ENCODE assay signal across 14 cellular contexts in the genomic region with DNA sequence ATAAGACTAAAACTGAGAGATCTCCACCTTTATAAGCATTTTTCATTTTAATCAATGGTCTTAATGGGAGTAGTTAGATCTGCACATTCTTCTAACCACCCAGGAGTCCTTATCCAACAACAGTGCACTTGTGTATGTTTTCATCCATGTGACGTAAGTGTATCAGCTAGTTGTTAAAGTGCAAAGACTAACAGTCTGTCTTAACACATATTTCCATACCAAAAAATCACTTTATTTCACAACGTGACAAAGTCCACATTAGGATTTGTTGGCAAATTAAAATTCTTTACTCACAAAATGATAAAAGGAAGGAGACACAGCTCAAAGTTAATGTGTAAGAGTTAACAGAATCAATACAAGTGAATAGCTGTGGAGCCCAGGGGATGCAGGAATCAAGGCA. TPM values are rescaled to one million over a fixed set of nuclear protein-coding genes. Genes with fewer than 3 reads are reported as not detected.
DNase-seq lines count a peak whose midpoint lies in the region; ATAC-seq and TF ChIP-seq lines count a peak whose summit lies in the region.
"Had no signal": no experiment of that assay in that cellular context is flagged by ENCODE, and none has a peak within 500 bp of the region (broad histone marks: within the 10 kb centered on the region; RNA-seq: fewer than 3 reads in every experiment).

No MANE protein-coding gene starts in this region.

- peaks cover 21% of the 10 kb centered on the region for H3K36me3 Mint-ChIP-seq in activated CD8-positive, alpha-beta memory T cell treated with anti-CD3 and anti-CD28 coated beads, Interleukin-2, amount 10 ng/mL, durations not matched to agents 7 days and 5 days
- peaks cover 19% of the 10 kb centered on the region for H3K36me3 Mint-ChIP-seq in stimulated activated effector memory CD8-positive, alpha-beta T cell treated with anti-CD3 and anti-CD28 coated beads, Interleukin-12 subunit alpha, Interleukin-12 subunit beta, amount 100 ng/mL, for 72 hours

- H3K4me1 ChIP-seq in esophagus muscularis mucosa (peaks cover 22 to 56% (median 51%) of the 10 kb centered on the region in 4 donors), A673 (ENCODE audit: insufficient read depth, low read length, poor library complexity, severe bottlenecking) (peaks cover 18% of the 10 kb centered on the region)

- CTCF ChIA-PET in activated CD8-positive, alpha-beta memory T cell treated with anti-CD3 and anti-CD28 coated beads, Interleukin-2, amount 10 ng/mL, durations not matched to agents 7 days and 5 days (lab: Charles Lee): interaction anchor here (0.6 kb wide), 1 partner anchor 831 kb away, joined by 3 read pairs; no protein-coding TSS in a partner anchor
- CTCF ChIA-PET in A673 (lab: Charles Lee): no interaction called here

- H3K9me3 ChIP-seq in esophagus muscularis mucosa (no peaks in the 10 kb centered on the region), A673 (ENCODE audit: low read depth, low read length, poor library complexity, severe bottlenecking) (no peaks in the 10 kb centered on the region)
- H3K9me3 ChIP-seq: SJSA1, spleen had no signal

- intact Hi-C loops in esophagus muscularis mucosa (cut with DNase I): loop anchor here (10.0 kb wide), 1 partner anchor 653 kb away; a partner anchor contains a TSS
- intact Hi-C loops in A673 (cut with micrococcal nuclease; ENCODE audit: unreplicated experiment): no loop called here

- H3K4me1 Mint-ChIP-seq in activated CD8-positive, alpha-beta memory T cell treated with anti-CD3 and anti-CD28 coated beads, Interleukin-2, amount 10 ng/mL, durations not matched to agents 7 days and 5 days: peaks cover 41% of the 10 kb centered on the region
- H3K4me1 Mint-ChIP-seq in stimulated activated effector memory CD8-positive, alpha-beta T cell treated with anti-CD3 and anti-CD28 coated beads, Interleukin-12 subunit alpha, Interleukin-12 subunit beta, amount 100 ng/mL, for 72 hours: peaks cover 17% of the 10 kb centered on the region

- peak overlapping the region; percentile 98 for H3K27ac Mint-ChIP-seq in activated CD8-positive, alpha-beta memory T cell treated with anti-CD3 and anti-CD28 coated beads, Interleukin-2, amount 10 ng/mL, durations not matched to agents 7 days and 5 days
- no peak overlapping the region for H3K27ac Mint-ChIP-seq in stimulated activated effector memory CD8-positive, alpha-beta T cell treated with anti-CD3 and anti-CD28 coated beads, Interleukin-12 subunit alpha, Interleukin-12 subunit beta, amount 100 ng/mL, for 72 hours
- H3K27ac Mint-ChIP-seq: effector memory CD8-positive, alpha-beta T cell had no signal

- POLR2A ChIA-PET in A673 (lab: Charles Lee; ENCODE audit: low non-redundant PET): no interaction called here

- peak overlapping the region; percentile 91 for H3K4me3 Mint-ChIP-seq in activated CD8-positive, alpha-beta memory T cell treated with anti-CD3 and anti-CD28 coated beads, Interleukin-2, amount 10 ng/mL, durations not matched to agents 7 days and 5 days
- peak overlapping the region; percentile 92 for H3K4me3 Mint-ChIP-seq in stimulated activated effector memory CD8-positive, alpha-beta T cell treated with anti-CD3 and anti-CD28 coated beads, Interleukin-12 subunit alpha, Interleukin-12 subunit beta, amount 100 ng/mL, for 72 hours

- no TSS peak for BruUV-seq in A673 (replicated peaks; lab: Mats Ljungman, UMichigan)

- TF ChIP-seq CTCF in esophagus muscularis mucosa (IDR thresholded peaks at IDR 0.05) (no peak), A673 (conservative IDR thresholded peaks at IDR 0.05; ENCODE audit: low read depth, low read length) (no peak)

- H3K27me3 ChIP-seq in esophagus muscularis mucosa (no peaks in the 10 kb centered on the region), A673 (replicated peaks; ENCODE audit: insufficient read depth, low read depth, low read length, poor library complexity) (no peaks in the 10 kb centered on the region)
- H3K27me3 ChIP-seq: SJSA1, spleen had no signal

- peak overlapping the region; percentile 90 to 94 (median 93) for H3K27ac ChIP-seq in esophagus muscularis mucosa (replicated peaks in 1 of 4)
- no peak overlapping the region for H3K27ac ChIP-seq in A673 (ENCODE audit: low read depth, low read length, poor library complexity, severe bottlenecking)
- H3K27ac ChIP-seq: SJSA1 had no signal

- H3K36me3 ChIP-seq in esophagus muscularis mucosa (no peaks in the 10 kb centered on the region), A673 (ENCODE audit: insufficient read depth, low read length, poor library complexity, severe bottlenecking) (peaks cover 11% of the 10 kb centered on the region)
- H3K36me3 ChIP-seq: spleen had no signal

- peak overlapping the region in 3 of 4 donors; percentile 44 to 90 (median 48) for H3K4me3 ChIP-seq in esophagus muscularis mucosa
- no peak overlapping the region for H3K4me3 ChIP-seq in A673 (ENCODE audit: low read depth, low read length, poor library complexity, severe bottlenecking)

- peaks cover 9% of the 10 kb centered on the region for H3K27me3 Mint-ChIP-seq in activated CD8-positive, alpha-beta memory T cell treated with anti-CD3 and anti-CD28 coated beads, Interleukin-2, amount 10 ng/mL, durations not matched to agents 7 days and 5 days

- no peak for ATAC-seq in activated CD8-positive, alpha-beta memory T cell treated with anti-CD3 and anti-CD28 coated beads, Interleukin-2, amount 10 ng/mL, durations not matched to agents 7 days and 5 days
- ATAC-seq in stimulated activated effector memory CD8-positive, alpha-beta T cell treated with anti-CD3 and anti-CD28 coated beads, Interleukin-12 subunit alpha, Interleukin-12 subunit beta, amount 100 ng/mL, for 72 hours: no peak
- ATAC-seq in GM21526 (IDR thresholded peaks at IDR 0.05; ENCODE audit: low FRiP score, unreplicated experiment): no peak
- ATAC-seq: effector memory CD8-positive, alpha-beta T cell had no signal

- no peaks in the 10 kb centered on the region for H3K9me3 Mint-ChIP-seq in activated CD8-positive, alpha-beta memory T cell treated with anti-CD3 and anti-CD28 coated beads, Interleukin-2, amount 10 ng/mL, durations not matched to agents 7 days and 5 days (ENCODE audit: low read depth)
- H3K9me3 Mint-ChIP-seq in stimulated activated effector memory CD8-positive, alpha-beta T cell treated with anti-CD3 and anti-CD28 coated beads, Interleukin-12 subunit alpha, Interleukin-12 subunit beta, amount 100 ng/mL, for 72 hours: no peaks in the 10 kb centered on the region
- H3K9me3 Mint-ChIP-seq: effector memory CD8-positive, alpha-beta T cell had no signal

- 33% methylated on average over 2 of the region's 2 CpGs for WGBS in esophagus muscularis mucosa

- no peak for DNase-seq in activated CD8-positive, alpha-beta memory T cell treated with anti-CD3 and anti-CD28 coated beads, Interleukin-2, amount 10 ng/mL, durations not matched to agents 7 days and 5 days
- no peak for DNase-seq in activated CD8-positive, alpha-beta memory T cell treated with anti-CD3 and anti-CD28 coated beads, Interleukin-2, amount 50 U/mL, for 48 hours
- peak; percentile 19 for DNase-seq in NCI-H146 treated with DMSO at 0.1 percent for 48 hours (lab: John Stamatoyannopoulos, UW; ENCODE audit: unreplicated experiment)
- no peak for DNase-seq in esophagus muscularis mucosa (ENCODE audit: extremely low spot score)
- no peak for DNase-seq in stimulated activated effector memory CD8-positive, alpha-beta T cell treated with anti-CD3 and anti-CD28 coated beads, Interleukin-12 subunit alpha, Interleukin-12 subunit beta, amount 100 ng/mL, for 72 hours (ENCODE audit: low spot score in 2 of 2)
- no peak for DNase-seq in ecto neural progenitor cell (ENCODE audit: low spot score)
- no peak for DNase-seq in A673 (ENCODE audit: low spot score)
- DNase-seq: activated CD4-positive, alpha-beta T cell treated with anti-CD3 and anti-CD28 coated beads for 1 hour; effector memory CD8-positive, alpha-beta T cell; GDM1; spleen; stimulated activated CD8-positive, alpha-beta memory T cell treated with anti-CD3 and anti-CD28 coated beads, Interleukin-4, amount 100 ng/mL, for 48 hours had no signal

- no peak for TF ChIP-seq POLR2A in esophagus muscularis mucosa (IDR thresholded peaks at IDR 0.05; ENCODE audit: low read depth)

- TF ChIP-seq EP300 in esophagus muscularis mucosa (IDR thresholded peaks at IDR 0.05): no peak

RNA-seq across cellular contexts. Expression of a gene that starts 1.9 kb away (rescaled TPM):
- total RNA-seq in activated CD8-positive, alpha-beta memory T cell treated with anti-CD3 and anti-CD28 coated beads, Interleukin-2, amount 10 ng/mL, durations not matched to agents 7 days and 5 days: 10 to 100 TPM; 60.0 to 68.8 TPM
- total RNA-seq in esophagus muscularis mucosa (10 to 100 TPM in 2 of 4 donors, 1 to 10 TPM in 2; 9.8 to 11.5 (median 10.1) TPM), A673 (2021) (67.9 and 73.6 TPM in 2 replicates)
